Comparison of ENCODE assay signal across 20 cellular contexts in the genomic region with DNA sequence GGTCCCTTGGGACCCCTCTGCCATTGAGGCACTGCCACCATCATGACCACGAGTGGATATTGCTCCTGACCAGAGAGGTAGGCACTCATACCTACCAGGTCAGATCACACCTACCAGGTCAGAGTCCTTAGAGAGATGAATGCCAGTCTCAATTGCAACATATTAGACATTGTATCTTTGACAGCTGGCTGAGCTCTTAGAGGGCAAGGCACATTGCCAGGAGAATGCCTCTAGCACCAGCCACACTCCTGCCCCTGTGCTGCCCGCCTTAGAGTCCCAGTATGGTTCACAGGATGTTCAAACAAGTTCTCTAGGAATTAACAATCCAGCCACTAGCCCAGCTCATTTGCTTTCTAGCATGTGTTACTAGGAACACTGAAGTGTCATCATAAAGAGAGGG.
DNase-seq lines count a peak whose midpoint lies in the region; ATAC-seq, FAIRE-seq and TF ChIP-seq lines count a peak whose summit lies in the region.
"Had no signal": no experiment of that assay in that cellular context is flagged by ENCODE, and none has a peak within 500 bp of the region (broad histone marks: within the 10 kb centered on the region; RNA-seq: fewer than 3 reads in every experiment).

No MANE protein-coding gene starts in this region.

- 17% methylated on average over 2 of the region's 2 CpGs for WGBS in A549 (ENCODE audit: missing lambda C conversion rate)
- 41 to 73% (median 70%) methylated on average over 2 of the region's 2 CpGs for WGBS in stomach, 5 donors

- H3K4me3 ChIP-seq in A549 = no peak overlapping the region
- no peak overlapping the region for H3K4me3 ChIP-seq in stomach
- H3K4me3 ChIP-seq: spleen had no signal

- H3K4me1 ChIP-seq in A549 (no peaks in the 10 kb centered on the region), stomach (no peaks in the 10 kb centered on the region)
- H3K4me1 ChIP-seq: spleen had no signal

- H3K9me3 ChIP-seq in A549 (no peaks in the 10 kb centered on the region), stomach (no peaks in the 10 kb centered on the region)
- H3K9me3 ChIP-seq: spleen had no signal

- no peak overlapping the region for H3K4me2 ChIP-seq in A549

- no peaks in the 10 kb centered on the region for H3K27me3 ChIP-seq in stomach
- H3K27me3 ChIP-seq: spleen had no signal

- TF ChIP-seq EP300 in A549 (IDR thresholded peaks at IDR 0.05) (no peak), stomach (IDR thresholded peaks at IDR 0.05) (no peak)

- no peak overlapping the region for H3K27ac ChIP-seq in A549
- H3K27ac ChIP-seq in stomach = no peak overlapping the region
- H3K27ac ChIP-seq: spleen had no signal

- intact Hi-C loops in stomach (cut with DNase I; ENCODE audit: low total_unique reads) = no loop called here
- intact Hi-C loops in left colon (cut with DNase I, micrococcal nuclease) = no loop called here

- FAIRE-seq in A549 (lab: Jason Lieb, UNC) = no peak
- FAIRE-seq: astrocyte had no signal

- TF ChIP-seq CTCF in A549 (IDR thresholded peaks at IDR 0.05) (no peak), stomach (IDR thresholded peaks at IDR 0.05) (no peak)

- H3K36me3 ChIP-seq in stomach = no peaks in the 10 kb centered on the region
- H3K36me3 ChIP-seq: spleen had no signal

- peak; percentile 23 to 59; a peak in 3 of 6 replicates for ATAC-seq in A549
- no peak for ATAC-seq in GM21786 (IDR thresholded peaks at IDR 0.05; ENCODE audit: unreplicated experiment)
- ATAC-seq in left colon = no peak

- CTCF ChIA-PET in A549 (lab: Yijun Ruan, JAX) = interaction anchor here (0.5 kb wide), 1 partner anchor 432 kb away, joined by 3 read pairs; no protein-coding TSS in a partner anchor

- TF ChIP-seq POLR2A in A549 (IDR thresholded peaks at IDR 0.05; ENCODE audit: low read length) = no peak
- TF ChIP-seq POLR2A in stomach (IDR thresholded peaks at IDR 0.05) = no peak

- TF ChIP-seq RAD21 in A549 (conservative IDR thresholded peaks at IDR 0.05 in 1 of 2, IDR thresholded peaks at IDR 0.05 in 1 of 2) = no peak

- POLR2A ChIA-PET in A549 (lab: Yijun Ruan, JAX) = no interaction called here

- peak in 1 of 2 experiments; percentile 9 for DNase-seq in A549 (ENCODE audit: low read depth in 1 of 2, low spot score in 1 of 2)
- DNase-seq in HT1080 (ENCODE audit: low read depth) = peak; percentile 90
- DNase-seq in amniotic epithelial cell (ENCODE audit: low read depth) = peak; percentile 10
- peak; percentile 68 for DNase-seq in kidney tubule cell (ENCODE audit: low spot score)
- DNase-seq in stomach = no peak
- no peak for DNase-seq in left colon
- DNase-seq in HuH-7.5 (ENCODE audit: low spot score) = no peak
- DNase-seq: activated CD4-positive, CD25-positive, alpha-beta regulatory T cell; activated naive CD4-positive, alpha-beta T cell treated with anti-CD3 and anti-CD28 coated beads, Interleukin-2, amount 50 U/mL, for 16 hours; activated T-cell treated with anti-CD3 and anti-CD28 coated beads, Interleukin-2, amount 50 U/mL, for 48 hours; effector CD8-positive, alpha-beta T cell; Kasumi-1; NCI-H1417 treated with DMSO at 0.1 percent for 48 hours; NCI-H2171 treated with DMSO at 0.1 percent for 48 hours; NCI-H69; OCI-M1; spleen; substantia nigra had no signal

TF ChIP-seq in A549, 52 proteins besides CTCF, POLR2A, EP300 and RAD21:
- TF ChIP-seq HOXB5 (CRISPR knock-in tag; IDR thresholded peaks at IDR 0.05) (no peak), BHLHE40 (IDR thresholded peaks at IDR 0.05; ENCODE audit: low read depth, low read length) (no peak), NPAS2 (CRISPR knock-in tag; IDR thresholded peaks at IDR 0.05; ENCODE audit: borderline replicate concordance) (no peak), TFCP2L1 (CRISPR knock-in tag; IDR thresholded peaks at IDR 0.05) (no peak), EHMT2 (IDR thresholded peaks at IDR 0.05; ENCODE audit: low read depth) (no peak), CBX8 (IDR thresholded peaks at IDR 0.05) (no peak), POLR2AphosphoS2 (conservative IDR thresholded peaks at IDR 0.05; ENCODE audit: low read length) (no peak), BCL3 (IDR thresholded peaks at IDR 0.05) (no peak), SMC3 (IDR thresholded peaks at IDR 0.05) (no peak), JUNB (IDR thresholded peaks at IDR 0.05) (no peak), TP53 (CRISPR knock-in tag; IDR thresholded peaks at IDR 0.05) (no peak), USF2 (IDR thresholded peaks at IDR 0.05) (no peak), GATA3 (IDR thresholded peaks at IDR 0.05; ENCODE audit: borderline replicate concordance) (no peak), HDAC2 (IDR thresholded peaks at IDR 0.05) (no peak), ATOH8 (CRISPR knock-in tag; IDR thresholded peaks at IDR 0.05; ENCODE audit: low read depth) (no peak)
- TF ChIP-seq, protein P1, sequence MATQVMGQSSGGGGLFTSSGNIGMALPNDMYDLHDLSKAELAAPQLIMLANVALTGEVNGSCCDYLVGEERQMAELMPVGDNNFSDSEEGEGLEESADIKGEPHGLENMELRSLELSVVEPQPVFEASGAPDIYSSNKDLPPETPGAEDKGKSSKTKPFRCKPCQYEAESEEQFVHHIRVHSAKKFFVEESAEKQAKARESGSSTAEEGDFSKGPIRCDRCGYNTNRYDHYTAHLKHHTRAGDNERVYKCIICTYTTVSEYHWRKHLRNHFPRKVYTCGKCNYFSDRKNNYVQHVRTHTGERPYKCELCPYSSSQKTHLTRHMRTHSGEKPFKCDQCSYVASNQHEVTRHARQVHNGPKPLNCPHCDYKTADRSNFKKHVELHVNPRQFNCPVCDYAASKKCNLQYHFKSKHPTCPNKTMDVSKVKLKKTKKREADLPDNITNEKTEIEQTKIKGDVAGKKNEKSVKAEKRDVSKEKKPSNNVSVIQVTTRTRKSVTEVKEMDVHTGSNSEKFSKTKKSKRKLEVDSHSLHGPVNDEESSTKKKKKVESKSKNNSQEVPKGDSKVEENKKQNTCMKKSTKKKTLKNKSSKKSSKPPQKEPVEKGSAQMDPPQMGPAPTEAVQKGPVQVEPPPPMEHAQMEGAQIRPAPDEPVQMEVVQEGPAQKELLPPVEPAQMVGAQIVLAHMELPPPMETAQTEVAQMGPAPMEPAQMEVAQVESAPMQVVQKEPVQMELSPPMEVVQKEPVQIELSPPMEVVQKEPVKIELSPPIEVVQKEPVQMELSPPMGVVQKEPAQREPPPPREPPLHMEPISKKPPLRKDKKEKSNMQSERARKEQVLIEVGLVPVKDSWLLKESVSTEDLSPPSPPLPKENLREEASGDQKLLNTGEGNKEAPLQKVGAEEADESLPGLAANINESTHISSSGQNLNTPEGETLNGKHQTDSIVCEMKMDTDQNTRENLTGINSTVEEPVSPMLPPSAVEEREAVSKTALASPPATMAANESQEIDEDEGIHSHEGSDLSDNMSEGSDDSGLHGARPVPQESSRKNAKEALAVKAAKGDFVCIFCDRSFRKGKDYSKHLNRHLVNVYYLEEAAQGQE (IDR thresholded peaks at IDR 0.05) = no peak
- TF ChIP-seq, protein P2, sequence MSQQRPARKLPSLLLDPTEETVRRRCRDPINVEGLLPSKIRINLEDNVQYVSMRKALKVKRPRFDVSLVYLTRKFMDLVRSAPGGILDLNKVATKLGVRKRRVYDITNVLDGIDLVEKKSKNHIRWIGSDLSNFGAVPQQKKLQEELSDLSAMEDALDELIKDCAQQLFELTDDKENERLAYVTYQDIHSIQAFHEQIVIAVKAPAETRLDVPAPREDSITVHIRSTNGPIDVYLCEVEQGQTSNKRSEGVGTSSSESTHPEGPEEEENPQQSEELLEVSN (IDR thresholded peaks at IDR 0.05; ENCODE audit: borderline replicate concordance, low read depth) = no peak

Comparison
In these comparisons a context has a peak if more than half of its experiments do, and no peak if none do; other contexts are left out.
1. ATAC-seq: peak in A549 (2 of 2); none in GM21786 (single experiment) and left colon (single experiment).
2. DNase-seq: peak in HT1080 (single experiment), amniotic epithelial cell (single experiment) and kidney tubule cell (single experiment); none in stomach (single experiment), left colon (0 of 2) and HuH-7.5 (single experiment).